Comparison of ENCODE assay signal across 26 cellular contexts in genomic region chr2:234376229-234376628, GRCh38.
"Had no signal": no experiment of that assay in that cellular context is flagged by ENCODE, and none has a peak within 500 bp of the region (broad histone marks: within the 10 kb centered on the region; RNA-seq: fewer than 3 reads in every experiment).

No MANE protein-coding gene starts in this region.

- H3K4me3 ChIP-seq: Peyer's patch, SJCRH30 had no signal

- H3K27me3 ChIP-seq: brain microvascular endothelial cell, Peyer's patch, SJCRH30 had no signal

- H3K4me2 ChIP-seq: KMS-11, SK-N-SH had no signal

- H3K9me2 ChIP-seq: SK-N-SH had no signal

- H3K9me3 ChIP-seq: Peyer's patch, SJCRH30, SK-N-SH had no signal

- H3K9me3 Mint-ChIP-seq: IgD-negative memory B cell had no signal

- DNase-seq: activated CD4-positive, alpha-beta T cell treated with anti-CD3 and anti-CD28 coated beads for 36 hours; activated CD4-positive, CD25-positive, alpha-beta regulatory T cell; activated CD8-positive, alpha-beta memory T cell treated with anti-CD3 and anti-CD28 coated beads, Interleukin-2, amount 50 U/mL, for 4 hours; activated CD8-positive, alpha-beta T cell treated with anti-CD3 and anti-CD28 coated beads for 36 hours; activated effector memory CD4-positive, alpha-beta T cell treated with Interleukin-2 at 50 U/mL for 16 hours; activated naive CD4-positive, alpha-beta T cell treated with Interleukin-2 at 50 U/mL for 16 hours; amygdala; brain microvascular endothelial cell; NCI-H1092; NCI-H1417; NCI-H1930; NCI-H2171; NCI-H226; NCI-H526 treated with DMSO at 0.1 percent for 48 hours; NCI-H82; Peyer's patch; Right ventricle myocardium superior; SJCRH30; SK-N-SH; T-helper 1 cell had no signal

- H3K4me3 Mint-ChIP-seq: activated CD4-positive, alpha-beta T cell treated with anti-CD3 and anti-CD28 coated beads for 36 hours; activated CD8-positive, alpha-beta T cell treated with anti-CD3 and anti-CD28 coated beads for 36 hours; activated naive CD8-positive, alpha-beta T cell; activated T-helper 1 cell treated with anti-CD3 and anti-CD28 coated beads, Interleukin-12 subunit alpha, Interleukin-12 subunit beta, Interleukin-2, Interleukin-4 antibody, amounts not matched to agents 30 ng/mL and 10 ng/mL and 1 ng/mL, durations not matched to agents 14 hours and 24 hours and 36 hours had no signal

- H3K36me3 ChIP-seq: brain microvascular endothelial cell, Peyer's patch, SJCRH30 had no signal

- ATAC-seq: activated CD8-positive, alpha-beta T cell treated with anti-CD3 and anti-CD28 coated beads for 36 hours had no signal

- H3K27ac Mint-ChIP-seq: activated CD4-positive, alpha-beta T cell treated with anti-CD3 and anti-CD28 coated beads for 36 hours; activated CD8-positive, alpha-beta T cell treated with anti-CD3 and anti-CD28 coated beads for 36 hours; activated T-helper 1 cell treated with anti-CD3 and anti-CD28 coated beads, Interleukin-12 subunit alpha, Interleukin-12 subunit beta, Interleukin-2, Interleukin-4 antibody, amounts not matched to agents 30 ng/mL and 10 ng/mL and 1 ng/mL, durations not matched to agents 14 hours and 24 hours and 36 hours; IgD-negative memory B cell had no signal

- H3K27ac ChIP-seq: brain microvascular endothelial cell, KMS-11, Peyer's patch, RWPE1, SJCRH30, VCaP had no signal

- H3K27me3 Mint-ChIP-seq: activated CD4-positive, alpha-beta T cell treated with anti-CD3 and anti-CD28 coated beads for 36 hours; activated CD8-positive, alpha-beta T cell treated with anti-CD3 and anti-CD28 coated beads for 36 hours; activated naive CD8-positive, alpha-beta T cell had no signal

- H3K4me1 ChIP-seq: Peyer's patch had no signal

- H3K36me3 Mint-ChIP-seq: activated naive CD8-positive, alpha-beta T cell had no signal

- H3K9ac ChIP-seq: KMS-11, SK-N-SH had no signal
